ENCODE assay signal across 2 cellular contexts in genomic region chr9:137486545-137487453, GRCh38.
TF ChIP-seq lines count a peak whose summit lies in the region.

No MANE protein-coding gene starts in this region.

TF ChIP-seq in IMR-90, 13 proteins besides CTCF, POLR2A, EP300 and RAD21:
- TF ChIP-seq NFE2L2 (IDR thresholded peaks at IDR 0.05; ENCODE audit: low read depth, low read length), result no peak
- TF ChIP-seq USF2 (IDR thresholded peaks at IDR 0.05; ENCODE audit: low read depth, low read length), result no peak
- no peak for TF ChIP-seq RCOR1 (IDR thresholded peaks at IDR 0.05; ENCODE audit: insufficient replicate concordance, low read length)
- TF ChIP-seq CHD1 (IDR thresholded peaks at IDR 0.05; ENCODE audit: low read depth, low read length), result no peak
- no peak for TF ChIP-seq ELK1 (IDR thresholded peaks at IDR 0.05; ENCODE audit: borderline replicate concordance, low read depth, low read length)
- TF ChIP-seq MXI1 (IDR thresholded peaks at IDR 0.05; ENCODE audit: borderline replicate concordance, low read depth, low read length), result no peak
- no peak for TF ChIP-seq CEBPB (IDR thresholded peaks at IDR 0.05; ENCODE audit: low read depth, low read length)

TF ChIP-seq in HepG2, 621 proteins besides CTCF, POLR2A, EP300 and RAD21:
- TF ChIP-seq TRIM24 (CRISPR knock-in tag; IDR thresholded peaks at IDR 0.05) (no peak), DMAP1 (CRISPR knock-in tag; IDR thresholded peaks at IDR 0.05) (no peak), AKNA (CRISPR knock-in tag; IDR thresholded peaks at IDR 0.05; ENCODE audit: borderline replicate concordance) (no peak), ZNF646 (CRISPR knock-in tag; IDR thresholded peaks at IDR 0.05) (no peak), PRPF4 (IDR thresholded peaks at IDR 0.05; ENCODE audit: low read depth, low read length, poor library complexity, severe bottlenecking) (no peak), GABPA (IDR thresholded peaks at IDR 0.05; ENCODE audit: low read depth, low read length) (no peak), GABPA (CRISPR knock-in tag; IDR thresholded peaks at IDR 0.05; ENCODE audit: low read depth) (no peak), ZNF12 (CRISPR knock-in tag; IDR thresholded peaks at IDR 0.05) (no peak), BRF2 (CRISPR knock-in tag; IDR thresholded peaks at IDR 0.05) (no peak), NKX3-1 (CRISPR knock-in tag; IDR thresholded peaks at IDR 0.05) (no peak), SAFB2 (CRISPR knock-in tag; IDR thresholded peaks at IDR 0.05; ENCODE audit: borderline replicate concordance, low read depth) (no peak), ZNF724P (CRISPR knock-in tag; IDR thresholded peaks at IDR 0.05; ENCODE audit: borderline replicate concordance) (no peak), ZFP91 (CRISPR knock-in tag; IDR thresholded peaks at IDR 0.05; ENCODE audit: borderline replicate concordance) (no peak), RFX3 (CRISPR knock-in tag; IDR thresholded peaks at IDR 0.05) (no peak), HNRNPUL1 (IDR thresholded peaks at IDR 0.05; ENCODE audit: low read depth, low read length) (no peak), MXD1 (CRISPR knock-in tag; IDR thresholded peaks at IDR 0.05) (no peak), TGIF2 (CRISPR knock-in tag; IDR thresholded peaks at IDR 0.05) (no peak), HOXA9 (CRISPR knock-in tag; IDR thresholded peaks at IDR 0.05; ENCODE audit: borderline replicate concordance) (no peak), RORA (CRISPR knock-in tag; IDR thresholded peaks at IDR 0.05) (no peak), ZNF589 (CRISPR knock-in tag; conservative IDR thresholded peaks at IDR 0.05) (no peak), ZNF496 (CRISPR knock-in tag; IDR thresholded peaks at IDR 0.05; ENCODE audit: insufficient replicate concordance) (no peak)
